Comparison of ENCODE assay signal across 25 cellular contexts in the genomic region with DNA sequence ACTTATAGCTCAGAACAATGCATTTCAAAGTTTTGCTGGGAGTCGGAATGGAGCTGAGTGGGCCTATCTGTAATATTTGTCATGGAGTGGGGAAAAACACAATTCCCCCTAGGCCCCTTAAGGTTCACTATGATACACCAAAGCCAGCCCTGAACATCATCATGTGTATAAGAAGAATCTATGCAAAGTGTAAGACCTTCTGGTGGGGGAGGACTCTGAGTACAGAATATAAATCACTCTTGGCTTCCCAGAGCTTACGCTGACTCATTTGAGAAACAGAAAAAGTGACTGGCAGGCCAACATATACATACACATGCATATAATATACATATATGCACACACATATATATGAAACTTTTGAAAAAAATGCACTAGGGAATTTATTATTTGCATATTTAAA. TPM values are rescaled to one million over a fixed set of nuclear protein-coding genes. Genes with fewer than 3 reads are reported as not detected.
DNase-seq lines count a peak whose midpoint lies in the region; ATAC-seq, FAIRE-seq and TF ChIP-seq lines count a peak whose summit lies in the region.
"Had no signal": no experiment of that assay in that cellular context is flagged by ENCODE, and none has a peak within 500 bp of the region (broad histone marks: within the 10 kb centered on the region; RNA-seq: fewer than 3 reads in every experiment).

No MANE protein-coding gene starts in this region.

- CTCF ChIA-PET in activated CD4-positive, alpha-beta T cell treated with anti-CD3 and anti-CD28 coated beads for 36 hours (lab: Charles Lee): interaction anchor here (0.6 to 4.4 kb wide), 6 partner anchors 8 to 285 kb away, joined by 3 to 15 read pairs (median 3); no protein-coding TSS in a partner anchor
- CTCF ChIA-PET in activated CD4-positive, alpha-beta T cell treated with anti-CD3 and anti-CD28 coated beads, Interleukin-2, amount 10 ng/mL, durations not matched to agents 7 days and 5 days (lab: Charles Lee): interaction anchor here (0.8 to 1.3 kb wide), 3 partner anchors 51 to 143 kb away, joined by 3 read pairs; no protein-coding TSS in a partner anchor

- peak; percentile 70 for FAIRE-seq in GM12892 (lab: Jason Lieb, UNC)

- H3K27ac Mint-ChIP-seq in activated CD4-positive, alpha-beta T cell treated with anti-CD3 and anti-CD28 coated beads for 36 hours: no peak overlapping the region
- H3K27ac Mint-ChIP-seq in activated CD4-positive, alpha-beta T cell treated with anti-CD3 and anti-CD28 coated beads, Interleukin-2, amount 10 ng/mL, durations not matched to agents 7 days and 5 days: no peak overlapping the region
- H3K27ac Mint-ChIP-seq in nephron: peak overlapping the region; percentile 64 to 81 (median 73)
- H3K27ac Mint-ChIP-seq: activated T-helper 1 cell treated with anti-CD3 and anti-CD28 coated beads, Interleukin-12 subunit alpha, Interleukin-12 subunit beta, Interleukin-2, Interleukin-4 antibody, amounts not matched to agents 30 ng/mL and 10 ng/mL and 1 ng/mL, durations not matched to agents 14 hours and 24 hours and 36 hours had no signal

- H3K9me3 Mint-ChIP-seq in activated CD4-positive, alpha-beta T cell treated with anti-CD3 and anti-CD28 coated beads for 36 hours (ENCODE audit: low read depth): no peaks in the 10 kb centered on the region
- H3K9me3 Mint-ChIP-seq in activated CD4-positive, alpha-beta T cell treated with anti-CD3 and anti-CD28 coated beads, Interleukin-2, amount 10 ng/mL, durations not matched to agents 7 days and 5 days: no peaks in the 10 kb centered on the region
- no peaks in the 10 kb centered on the region for H3K9me3 Mint-ChIP-seq in nephron
- H3K9me3 Mint-ChIP-seq: activated T-helper 1 cell treated with anti-CD3 and anti-CD28 coated beads, Interleukin-12 subunit alpha, Interleukin-12 subunit beta, Interleukin-2, Interleukin-4 antibody, amounts not matched to agents 30 ng/mL and 10 ng/mL and 1 ng/mL, durations not matched to agents 14 hours and 24 hours and 36 hours had no signal

- intact Hi-C loops in activated CD4-positive, alpha-beta T cell treated with anti-CD3 and anti-CD28 coated beads for 36 hours (cut with DNase I, micrococcal nuclease): no loop called here

- no peaks in the 10 kb centered on the region for H3K36me3 Mint-ChIP-seq in activated CD4-positive, alpha-beta T cell treated with anti-CD3 and anti-CD28 coated beads for 36 hours (ENCODE audit: low read depth)
- H3K36me3 Mint-ChIP-seq in activated CD4-positive, alpha-beta T cell treated with anti-CD3 and anti-CD28 coated beads, Interleukin-2, amount 10 ng/mL, durations not matched to agents 7 days and 5 days (ENCODE audit: low read depth): no peaks in the 10 kb centered on the region
- no peaks in the 10 kb centered on the region for H3K36me3 Mint-ChIP-seq in nephron (ENCODE audit: low read depth)

- peak; percentile 92 for ATAC-seq in activated CD4-positive, alpha-beta T cell treated with anti-CD3 and anti-CD28 coated beads for 36 hours
- ATAC-seq in HG03378 (IDR thresholded peaks at IDR 0.05; ENCODE audit: unreplicated experiment) (peak; percentile 39), HG03442 (IDR thresholded peaks at IDR 0.05; ENCODE audit: unreplicated experiment) (no peak), HG02870 (IDR thresholded peaks at IDR 0.05; ENCODE audit: unreplicated experiment) (no peak)
- ATAC-seq: foreskin keratinocyte, right lobe of liver had no signal

- peak; percentile 27 for DNase-seq in activated CD4-positive, alpha-beta T cell treated with anti-CD3 and anti-CD28 coated beads for 36 hours
- DNase-seq in activated CD4-positive, alpha-beta T cell treated with anti-CD3 and anti-CD28 coated beads, Interleukin-2, amount 10 ng/mL, durations not matched to agents 7 days and 5 days: no peak
- DNase-seq in GM12892 (ENCODE audit: insufficient read length) (no peak), NCI-H524 treated with DMSO at 0.1 percent for 48 hours (lab: John Stamatoyannopoulos, UW) (no peak)
- DNase-seq: activated CD4-positive, alpha-beta T cell treated with anti-CD3 and anti-CD28 coated beads, Interleukin-2, amount 50 U/mL, for 4 hours; amygdala; BE2C; caudate nucleus; COR-L47; EL; foreskin keratinocyte; Kasumi-1; mammary epithelial cell; NCI-H1417 treated with DMSO at 0.1 percent for 48 hours; NCI-H526 treated with DMSO at 0.1 percent for 48 hours; right lobe of liver; Right ventricle myocardium superior; stomach; trophoblast cell had no signal

- H3K4me1 Mint-ChIP-seq in activated CD4-positive, alpha-beta T cell treated with anti-CD3 and anti-CD28 coated beads for 36 hours: peaks cover 19% of the 10 kb centered on the region
- H3K4me1 Mint-ChIP-seq in activated CD4-positive, alpha-beta T cell treated with anti-CD3 and anti-CD28 coated beads, Interleukin-2, amount 10 ng/mL, durations not matched to agents 7 days and 5 days: no peaks in the 10 kb centered on the region
- H3K4me1 Mint-ChIP-seq in nephron: peaks cover 26% of the 10 kb centered on the region

- no peaks in the 10 kb centered on the region for H3K27me3 Mint-ChIP-seq in activated CD4-positive, alpha-beta T cell treated with anti-CD3 and anti-CD28 coated beads for 36 hours
- no peaks in the 10 kb centered on the region for H3K27me3 Mint-ChIP-seq in activated CD4-positive, alpha-beta T cell treated with anti-CD3 and anti-CD28 coated beads, Interleukin-2, amount 10 ng/mL, durations not matched to agents 7 days and 5 days
- no peaks in the 10 kb centered on the region for H3K27me3 Mint-ChIP-seq in nephron (ENCODE audit: low read depth)

- POLR2A ChIA-PET in activated CD4-positive, alpha-beta T cell treated with anti-CD3 and anti-CD28 coated beads for 36 hours (lab: Charles Lee): no interaction called here
- POLR2A ChIA-PET in activated CD4-positive, alpha-beta T cell treated with anti-CD3 and anti-CD28 coated beads, Interleukin-2, amount 10 ng/mL, durations not matched to agents 7 days and 5 days (lab: Charles Lee): no interaction called here

- TF ChIP-seq CTCF in nephron (IDR thresholded peaks at IDR 0.05; ENCODE audit: unreplicated experiment in 3 of 3): no peak

- no peak overlapping the region for H3K4me3 Mint-ChIP-seq in activated CD4-positive, alpha-beta T cell treated with anti-CD3 and anti-CD28 coated beads for 36 hours
- H3K4me3 Mint-ChIP-seq in activated CD4-positive, alpha-beta T cell treated with anti-CD3 and anti-CD28 coated beads, Interleukin-2, amount 10 ng/mL, durations not matched to agents 7 days and 5 days: no peak overlapping the region
- no peak overlapping the region for H3K4me3 Mint-ChIP-seq in nephron
- H3K4me3 Mint-ChIP-seq: activated T-helper 1 cell treated with anti-CD3 and anti-CD28 coated beads, Interleukin-12 subunit alpha, Interleukin-12 subunit beta, Interleukin-2, Interleukin-4 antibody, amounts not matched to agents 30 ng/mL and 10 ng/mL and 1 ng/mL, durations not matched to agents 14 hours and 24 hours and 36 hours had no signal

- no peak for TF ChIP-seq POLR2A in GM12892 (IDR thresholded peaks at IDR 0.05; ENCODE audit: low read depth, low read length)

RNA-seq across cellular contexts. Expression of gene UBR2, which starts 54.1 kb away (rescaled TPM):
- total RNA-seq in activated CD4-positive, alpha-beta T cell treated with anti-CD3 and anti-CD28 coated beads for 36 hours: 10 to 100 TPM; 23.9 to 28.1 TPM
- total RNA-seq in activated CD4-positive, alpha-beta T cell treated with anti-CD3 and anti-CD28 coated beads, Interleukin-2, amount 10 ng/mL, durations not matched to agents 7 days and 5 days: 10 to 100 TPM; 30.2 to 32.1 TPM
- 11.0 TPM for polyA plus RNA-seq in GM12892 (2012; ENCODE audit: missing spikeins)

RNA-seq across cellular contexts. Expression of gene TRERF1, which starts 58.0 kb away (rescaled TPM):
- total RNA-seq in activated CD4-positive, alpha-beta T cell treated with anti-CD3 and anti-CD28 coated beads for 36 hours: 10 to 100 TPM; 12.2 to 14.5 TPM
- total RNA-seq in activated CD4-positive, alpha-beta T cell treated with anti-CD3 and anti-CD28 coated beads, Interleukin-2, amount 10 ng/mL, durations not matched to agents 7 days and 5 days: 10 to 100 TPM; 18.6 to 20.3 TPM
- polyA plus RNA-seq in GM12892 (2012; ENCODE audit: missing spikeins): 7.1 TPM
- total RNA-seq: dermis microvascular lymphatic vessel endothelial cell had no signal

Comparison
In these comparisons a context has a peak if more than half of its experiments do, and no peak if none do; other contexts are left out.
1. ATAC-seq: peak in activated CD4-positive, alpha-beta T cell treated with anti-CD3 and anti-CD28 coated beads for 36 hours (single experiment) and HG03378 (single experiment); none in HG03442 (single experiment) and HG02870 (single experiment).
2. H3K27ac Mint-ChIP-seq: peak in nephron (3 of 3); none in activated CD4-positive, alpha-beta T cell treated with anti-CD3 and anti-CD28 coated beads for 36 hours (single experiment) and activated CD4-positive, alpha-beta T cell treated with anti-CD3 and anti-CD28 coated beads, Interleukin-2, amount 10 ng/mL, durations not matched to agents 7 days and 5 days (single experiment).